Comparison of ENCODE assay signal across 7 cellular contexts in genomic region chr2:144535300-144535699, GRCh38. TPM values are rescaled to one million over a fixed set of nuclear protein-coding genes. Genes with fewer than 3 reads are reported as not detected.
"Had no signal": no experiment of that assay in that cellular context is flagged by ENCODE, and none has a peak within 500 bp of the region (broad histone marks: within the 10 kb centered on the region; RNA-seq: fewer than 3 reads in every experiment).

No MANE protein-coding gene starts in this region.

- H3K27ac ChIP-seq: HL-60 had no signal

- H3K4me3 ChIP-seq: K562 had no signal

- H3K27ac Mint-ChIP-seq: IgD-negative memory B cell had no signal

- H3K9me3 Mint-ChIP-seq: IgD-negative memory B cell had no signal

- ATAC-seq: HepG2, K562 had no signal

- DNase-seq: IMR-90, KBM-7 had no signal

- H3K4me3 Mint-ChIP-seq: IgD-negative memory B cell had no signal

- H3K4me1 Mint-ChIP-seq: IgD-negative memory B cell had no signal

RNA-seq across cellular contexts. Expression of gene ZEB2, which starts 15.4 kb away (rescaled TPM):
- total RNA-seq: HepG2, HT-29 had no signal
